ENCODE assay signal across 10 cellular contexts in the genomic region with DNA sequence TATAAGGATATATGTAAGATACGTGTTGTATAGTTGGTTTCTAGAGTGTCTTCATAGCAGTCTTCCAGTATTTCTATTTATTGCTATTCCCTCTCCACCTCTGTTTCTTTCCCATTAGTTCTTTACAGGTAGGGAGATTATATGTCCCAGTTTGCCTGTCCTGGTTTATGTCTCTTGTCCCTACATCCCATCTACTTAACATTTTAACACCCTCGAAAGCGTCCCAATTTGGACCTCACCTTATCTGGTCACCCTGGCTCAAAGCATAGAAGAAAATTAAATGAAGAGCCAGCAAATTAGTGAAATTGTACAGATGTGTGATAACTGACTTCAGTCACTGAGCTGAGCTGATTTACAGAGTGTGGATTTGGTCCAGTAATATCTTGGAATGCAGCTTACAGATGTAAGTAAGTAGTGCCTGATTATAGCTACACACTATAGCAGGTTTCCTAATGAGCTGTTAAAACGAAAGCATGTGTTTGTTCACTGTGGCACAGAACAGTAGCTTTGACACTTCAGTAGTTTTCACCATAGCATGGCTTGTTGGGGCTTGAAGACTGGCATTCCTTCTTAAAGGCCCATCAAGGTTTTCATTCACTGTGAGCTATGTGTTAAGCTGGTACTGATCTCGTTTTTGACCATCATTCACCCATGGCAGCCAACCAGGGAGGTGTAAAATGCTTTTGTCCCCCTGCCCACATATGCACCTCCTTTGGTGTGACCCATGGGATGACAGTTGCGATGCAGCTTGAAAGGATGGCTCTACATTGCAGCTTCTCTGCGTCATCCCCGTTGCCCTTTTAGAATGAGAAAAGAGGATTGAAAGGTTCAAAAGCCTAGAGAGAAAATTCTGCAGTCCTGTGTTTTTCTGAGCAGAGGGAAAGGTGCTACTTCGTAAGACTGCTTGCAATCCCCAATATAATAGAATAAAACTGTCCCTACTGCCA.
DNase-seq lines count a peak whose midpoint lies in the region; ATAC-seq and TF ChIP-seq lines count a peak whose summit lies in the region.
"Had no signal": no experiment of that assay in that cellular context is flagged by ENCODE, and none has a peak within 500 bp of the region (broad histone marks: within the 10 kb centered on the region; RNA-seq: fewer than 3 reads in every experiment).

No MANE protein-coding gene starts in this region.

- intact Hi-C loops in left lung (cut with DNase I), result no loop called here

- H3K4me1 ChIP-seq in left lung (peaks cover 9 to 27% of the 10 kb centered on the region in 2 donors), hepatocyte (ENCODE audit: insufficient read depth) (no peaks in the 10 kb centered on the region)

- no peak for TF ChIP-seq CTCF in coronary artery (IDR thresholded peaks at IDR 0.05)
- TF ChIP-seq CTCF in left lung (IDR thresholded peaks at IDR 0.05), result no peak
- TF ChIP-seq CTCF in hepatocyte (IDR thresholded peaks at IDR 0.05; ENCODE audit: poor library complexity), result no peak

- H3K79me2 ChIP-seq in hepatocyte, result no peaks in the 10 kb centered on the region

- no peak overlapping the region for H2AFZ ChIP-seq in hepatocyte

- H4K20me1 ChIP-seq in hepatocyte (ENCODE audit: insufficient read depth, poor library complexity, severe bottlenecking), result no peaks in the 10 kb centered on the region

- ATAC-seq in left lung (peak; percentile 33), GM19328 (IDR thresholded peaks at IDR 0.05; ENCODE audit: unreplicated experiment) (no peak)

- no peaks in the 10 kb centered on the region for H3K9me3 ChIP-seq in left lung
- H3K9me3 ChIP-seq in hepatocyte (ENCODE audit: low read depth), result no peaks in the 10 kb centered on the region

- H3K4me3 ChIP-seq in coronary artery (peak overlapping the region; percentile 48), left lung (no peak overlapping the region), hepatocyte (no peak overlapping the region)
- H3K4me3 ChIP-seq: skin epidermis had no signal

- H3K27me3 ChIP-seq in left lung (no peaks in the 10 kb centered on the region), hepatocyte (no peaks in the 10 kb centered on the region)

- WGBS in hepatocyte (ENCODE audit: low lambda C conversion rate, missing lambda C conversion rate), result 75% methylated on average over 9 of the region's 9 CpGs

- H3K36me3 ChIP-seq in left lung (no peaks in the 10 kb centered on the region), hepatocyte (replicated peaks; ENCODE audit: insufficient read depth, low read depth) (no peaks in the 10 kb centered on the region)

- in situ Hi-C loops in ACHN (cut with HindIII; ENCODE audit: low pct_ligation_motif_present, low pct_unique_long_range_greater_than_20kb, low sequenced_read_pairs), result no loop called here

- H3K4me2 ChIP-seq in hepatocyte, result no peak overlapping the region

- peak overlapping the region; percentile 33 to 74 for H3K27ac ChIP-seq in coronary artery
- H3K27ac ChIP-seq in left lung, result no peak overlapping the region
- H3K27ac ChIP-seq in hepatocyte, result no peak overlapping the region

- TF ChIP-seq EP300 in Ishikawa (IDR thresholded peaks at IDR 0.05; ENCODE audit: borderline replicate concordance), result no peak

- no peak for TF ChIP-seq RAD21 in Ishikawa (IDR thresholded peaks at IDR 0.05; ENCODE audit: low read depth)

- DNase-seq in ACHN, result peak; percentile 15
- no peak for DNase-seq in coronary artery (ENCODE audit: low spot score)
- no peak for DNase-seq in left lung
- DNase-seq in NCI-H128 (lab: John Stamatoyannopoulos, UW; ENCODE audit: unreplicated experiment), result no peak
- no peak for DNase-seq in NOMO-1 treated with dmso at 0.1 percent for 144 hours (lab: John Stamatoyannopoulos, UW; ENCODE audit: unreplicated experiment)
- DNase-seq in hepatocyte (ENCODE audit: low spot score), result no peak
- DNase-seq: cortex of kidney had no signal

- no peaks in the 10 kb centered on the region for H3K9me2 ChIP-seq in hepatocyte (replicated peaks; ENCODE audit: insufficient read depth)

TF ChIP-seq in Ishikawa, 13 proteins besides CTCF, POLR2A, EP300 and RAD21:
- TF ChIP-seq, protein P1, sequence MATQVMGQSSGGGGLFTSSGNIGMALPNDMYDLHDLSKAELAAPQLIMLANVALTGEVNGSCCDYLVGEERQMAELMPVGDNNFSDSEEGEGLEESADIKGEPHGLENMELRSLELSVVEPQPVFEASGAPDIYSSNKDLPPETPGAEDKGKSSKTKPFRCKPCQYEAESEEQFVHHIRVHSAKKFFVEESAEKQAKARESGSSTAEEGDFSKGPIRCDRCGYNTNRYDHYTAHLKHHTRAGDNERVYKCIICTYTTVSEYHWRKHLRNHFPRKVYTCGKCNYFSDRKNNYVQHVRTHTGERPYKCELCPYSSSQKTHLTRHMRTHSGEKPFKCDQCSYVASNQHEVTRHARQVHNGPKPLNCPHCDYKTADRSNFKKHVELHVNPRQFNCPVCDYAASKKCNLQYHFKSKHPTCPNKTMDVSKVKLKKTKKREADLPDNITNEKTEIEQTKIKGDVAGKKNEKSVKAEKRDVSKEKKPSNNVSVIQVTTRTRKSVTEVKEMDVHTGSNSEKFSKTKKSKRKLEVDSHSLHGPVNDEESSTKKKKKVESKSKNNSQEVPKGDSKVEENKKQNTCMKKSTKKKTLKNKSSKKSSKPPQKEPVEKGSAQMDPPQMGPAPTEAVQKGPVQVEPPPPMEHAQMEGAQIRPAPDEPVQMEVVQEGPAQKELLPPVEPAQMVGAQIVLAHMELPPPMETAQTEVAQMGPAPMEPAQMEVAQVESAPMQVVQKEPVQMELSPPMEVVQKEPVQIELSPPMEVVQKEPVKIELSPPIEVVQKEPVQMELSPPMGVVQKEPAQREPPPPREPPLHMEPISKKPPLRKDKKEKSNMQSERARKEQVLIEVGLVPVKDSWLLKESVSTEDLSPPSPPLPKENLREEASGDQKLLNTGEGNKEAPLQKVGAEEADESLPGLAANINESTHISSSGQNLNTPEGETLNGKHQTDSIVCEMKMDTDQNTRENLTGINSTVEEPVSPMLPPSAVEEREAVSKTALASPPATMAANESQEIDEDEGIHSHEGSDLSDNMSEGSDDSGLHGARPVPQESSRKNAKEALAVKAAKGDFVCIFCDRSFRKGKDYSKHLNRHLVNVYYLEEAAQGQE (IDR thresholded peaks at IDR 0.05; ENCODE audit: low read depth), result no peak
- TF ChIP-seq CEBPB (IDR thresholded peaks at IDR 0.05) (no peak), NFIC (IDR thresholded peaks at IDR 0.05) (0 out of 2 replicates have a peak, but pooled peaks have one; percentile 17), ZBTB7A (IDR thresholded peaks at IDR 0.05; ENCODE audit: low read depth) (no peak), TAF1 (IDR thresholded peaks at IDR 0.05; ENCODE audit: low read depth) (no peak), CREB1 (IDR thresholded peaks at IDR 0.05; ENCODE audit: low read depth) (no peak), YY1 (IDR thresholded peaks at IDR 0.05; ENCODE audit: low read depth) (no peak), TCF12 (IDR thresholded peaks at IDR 0.05; ENCODE audit: low read depth) (peak; percentile 18; the same call in 1 of the 2 replicates), FOXM1 (IDR thresholded peaks at IDR 0.05; ENCODE audit: borderline replicate concordance, low read depth) (no peak), EGR1 (IDR thresholded peaks at IDR 0.05) (no peak), TEAD4 (IDR thresholded peaks at IDR 0.05) (peak; percentile 72)
- TF ChIP-seq, protein P2, sequence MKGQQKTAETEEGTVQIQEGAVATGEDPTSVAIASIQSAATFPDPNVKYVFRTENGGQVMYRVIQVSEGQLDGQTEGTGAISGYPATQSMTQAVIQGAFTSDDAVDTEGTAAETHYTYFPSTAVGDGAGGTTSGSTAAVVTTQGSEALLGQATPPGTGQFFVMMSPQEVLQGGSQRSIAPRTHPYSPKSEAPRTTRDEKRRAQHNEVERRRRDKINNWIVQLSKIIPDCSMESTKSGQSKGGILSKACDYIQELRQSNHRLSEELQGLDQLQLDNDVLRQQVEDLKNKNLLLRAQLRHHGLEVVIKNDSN (IDR thresholded peaks at IDR 0.05), result no peak
- TF ChIP-seq, protein P3, sequence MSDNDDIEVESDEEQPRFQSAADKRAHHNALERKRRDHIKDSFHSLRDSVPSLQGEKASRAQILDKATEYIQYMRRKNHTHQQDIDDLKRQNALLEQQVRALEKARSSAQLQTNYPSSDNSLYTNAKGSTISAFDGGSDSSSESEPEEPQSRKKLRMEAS (IDR thresholded peaks at IDR 0.05), result peak; percentile 58

Comparison
In these comparisons a context has a peak if more than half of its experiments do, and no peak if none do; other contexts are left out.
1. H3K27ac ChIP-seq: peak in coronary artery (2 of 2); none in left lung (0 of 2) and hepatocyte (single experiment).